Comparison of ENCODE assay signal across 8 cellular contexts in the genomic region with DNA sequence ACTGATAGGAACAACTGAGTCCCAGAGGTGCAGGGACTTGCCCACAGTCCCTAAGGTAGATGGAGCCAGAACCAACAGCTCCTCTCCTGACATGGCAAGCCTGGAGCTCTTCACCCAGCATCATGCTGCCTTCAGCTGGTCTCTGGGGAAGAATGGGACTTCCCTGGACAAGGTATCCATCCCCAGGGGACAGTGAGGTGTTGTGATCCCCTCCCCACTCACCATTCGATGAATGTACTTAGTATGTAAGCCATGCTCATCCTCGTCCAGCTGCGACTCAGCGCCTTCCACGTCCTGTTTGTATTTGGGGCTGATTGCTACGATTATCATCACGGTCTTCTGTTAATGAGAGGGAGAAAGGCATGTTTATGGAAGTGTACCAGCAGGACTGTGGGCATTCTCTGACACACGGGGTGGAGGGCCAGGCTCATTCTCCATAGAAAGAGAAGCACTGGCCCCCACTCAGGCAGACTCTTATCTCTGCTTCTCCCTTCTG. TPM values are rescaled to one million over a fixed set of nuclear protein-coding genes. Genes with fewer than 3 reads are reported as not detected.
DNase-seq lines count a peak whose midpoint lies in the region; ATAC-seq, FAIRE-seq and TF ChIP-seq lines count a peak whose summit lies in the region.

No MANE protein-coding gene starts in this region.

- H3K4me1 ChIP-seq in Karpas-422 (ENCODE audit: low read length) (peaks cover 3% of the 10 kb centered on the region; the same call in 1 of the 2 replicates), H1 (replicated peaks in 1 of 4; ENCODE audit: control insufficient read depth in 3 of 4, insufficient read depth in 4 of 4, low read length in 3 of 4) (peaks cover 0 to 8% (median under 1%) of the 10 kb centered on the region in 4 experiments; a peak in 2 of 7 replicates), PC-3 (ENCODE audit: insufficient read depth, low read length) (peaks cover 8% of the 10 kb centered on the region)

- no peak overlapping the region for H4K8ac ChIP-seq in H1 (ENCODE audit: extremely low read depth, insufficient read depth, low read length)

- no peaks in the 10 kb centered on the region for H3F3A ChIP-seq in PC-3 (ENCODE audit: low read length, unreplicated experiment)

- H2BK5ac ChIP-seq in H1 (ENCODE audit: low read depth, low read length): peak overlapping the region; percentile 76; the same call in 1 of the 2 replicates

- H3K79me2 ChIP-seq in Karpas-422 (ENCODE audit: low read length) (peaks cover 21% of the 10 kb centered on the region; the same call in 1 of the 2 replicates), H1 (ENCODE audit: control insufficient read depth in 1 of 2, insufficient read depth in 2 of 2, low read length in 2 of 2) (no peaks in the 10 kb centered on the region; a peak in 1 of 4 replicates), PC-3 (ENCODE audit: low read length) (no peaks in the 10 kb centered on the region)

- no peaks in the 10 kb centered on the region for H3K9me3 Mint-ChIP-seq in T-helper 2 cell treated with Interferon-gamma antibody and Interleukin-4, amounts not matched to agents 5 μg/mL and 100 μg/mL, for 36 hours

- no peak for TF ChIP-seq POLR2A in H1 (IDR thresholded peaks at IDR 0.05; ENCODE audit: control extremely low read depth in 1 of 2, low read depth in 2 of 2, low read length in 2 of 2)

- H4K5ac ChIP-seq in H1 (ENCODE audit: insufficient read length, low read depth, low read length): peak overlapping the region; percentile 34

- peaks cover 70% of the 10 kb centered on the region for H3K4me1 Mint-ChIP-seq in T-helper 2 cell treated with Interferon-gamma antibody and Interleukin-4, amounts not matched to agents 5 μg/mL and 100 μg/mL, for 36 hours (ENCODE audit: low read depth)

- no TSS peak for BruUV-seq in PC-3 (replicated peaks; lab: Mats Ljungman, UMichigan)

- no peak for TF ChIP-seq RAD21 in H1 (IDR thresholded peaks at IDR 0.05 in 1 of 2, conservative IDR thresholded peaks at IDR 0.05 in 1 of 2; ENCODE audit: low read depth in 2 of 2, low read length in 2 of 2)

- H3K14ac ChIP-seq in H1 (ENCODE audit: insufficient read length): no peak overlapping the region

- H3K36me3 ChIP-seq in Karpas-422 (ENCODE audit: insufficient read depth, low read length) (peaks cover 35% of the 10 kb centered on the region), H1 (ENCODE audit: control insufficient read depth in 2 of 4, insufficient read depth in 4 of 4, low read length in 3 of 4) (peaks cover 0 to 11% (median 3%) of the 10 kb centered on the region in 4 experiments; a peak in 3 of 8 replicates), PC-3 (ENCODE audit: low read depth, low read length) (peaks cover 25% of the 10 kb centered on the region; the same call in 1 of the 2 replicates)

- H3K36me3 Mint-ChIP-seq in T-helper 2 cell treated with Interferon-gamma antibody and Interleukin-4, amounts not matched to agents 5 μg/mL and 100 μg/mL, for 36 hours (ENCODE audit: low read depth): peaks cover 74% of the 10 kb centered on the region

- no peaks in the 10 kb centered on the region for H3K27me3 Mint-ChIP-seq in T-helper 2 cell treated with Interferon-gamma antibody and Interleukin-4, amounts not matched to agents 5 μg/mL and 100 μg/mL, for 36 hours (ENCODE audit: low read depth)

- H3K18ac ChIP-seq in H1 (ENCODE audit: extremely low read depth, low read length): peak overlapping the region; percentile 25; the same call in 1 of the 2 replicates

- no peak overlapping the region for H3K4ac ChIP-seq in H1 (replicated peaks; ENCODE audit: insufficient read length, low read depth, low read length)

- peak overlapping the region; percentile 23 for H2BK20ac ChIP-seq in H1 (ENCODE audit: low read length)

- TF ChIP-seq EP300 in H1 (IDR thresholded peaks at IDR 0.05; ENCODE audit: borderline replicate concordance in 1 of 2, low read depth in 2 of 2, low read length in 2 of 2): no peak

- WGBS in H1 (ENCODE audit: extremely low coverage in 1 of 2, insufficient coverage in 1 of 2, insufficient read length in 1 of 2, insufficient replicate concordance in 2 of 2, low coverage in 1 of 2, low lambda C conversion rate in 2 of 2, missing lambda C conversion rate in 1 of 2), 2 experiments: 92% methylated on average over 8 of the region's 8 CpGs; no CpG with 5 or more reads in 1 of the 2 experiments

- H3K4me2 ChIP-seq in Karpas-422 (ENCODE audit: low read depth, low read length, poor library complexity, severe bottlenecking): no peak overlapping the region
- no peak overlapping the region for H3K4me2 ChIP-seq in H1 (ENCODE audit: insufficient read depth in 1 of 2, low read depth in 2 of 2, low read length in 2 of 2)
- no peak overlapping the region for H3K4me2 ChIP-seq in PC-3 (ENCODE audit: low read length)

- peak overlapping the region; percentile 85; the same call in 1 of the 2 replicates for H2BK12ac ChIP-seq in H1 (ENCODE audit: low read depth, low read length)

- H3K27ac Mint-ChIP-seq in T-helper 2 cell treated with Interferon-gamma antibody and Interleukin-4, amounts not matched to agents 5 μg/mL and 100 μg/mL, for 36 hours: peak overlapping the region; percentile 95

- H3K27ac ChIP-seq in Karpas-422 (ENCODE audit: low read length): peak overlapping the region; percentile 36; the same call in 1 of the 2 replicates
- no peak overlapping the region for H3K27ac ChIP-seq in H1 (ENCODE audit: low read depth, low read length)
- peak overlapping the region; percentile 40 for H3K27ac ChIP-seq in substantia nigra (ENCODE audit: low read depth, low read length, poor library complexity, severe bottlenecking)
- no peak overlapping the region for H3K27ac ChIP-seq in PC-3 (ENCODE audit: low read length)

- no peaks in the 10 kb centered on the region for H3K79me1 ChIP-seq in H1 (ENCODE audit: low read depth, low read length)

- no peaks in the 10 kb centered on the region for H3K9me3 ChIP-seq in Karpas-422 (ENCODE audit: low read length)
- H3K9me3 ChIP-seq in H1 (ENCODE audit: insufficient read depth in 2 of 2, low read depth in 1 of 2, low read length in 1 of 2): no peaks in the 10 kb centered on the region
- no peaks in the 10 kb centered on the region for H3K9me3 ChIP-seq in PC-3 (ENCODE audit: low read length)

- H3K9me2 ChIP-seq in Karpas-422 (replicated peaks; ENCODE audit: insufficient read depth, low read length) (no peaks in the 10 kb centered on the region), PC-3 (replicated peaks; ENCODE audit: low read length) (no peaks in the 10 kb centered on the region)

- FAIRE-seq in H1 (lab: Jason Lieb, UNC): no peak
- no peak for FAIRE-seq in GM19239 (lab: Jason Lieb, UNC)

- TF ChIP-seq CTCF in H1 (IDR thresholded peaks at IDR 0.05; ENCODE audit: control extremely low read depth in 1 of 3, insufficient read depth in 1 of 3, low read depth in 1 of 3, low read length in 3 of 3): no peak
- TF ChIP-seq CTCF in PC-3 (conservative IDR thresholded peaks at IDR 0.05; ENCODE audit: low read depth, low read length): no peak

- peak overlapping the region; percentile 88 for H3K4me3 Mint-ChIP-seq in T-helper 2 cell treated with Interferon-gamma antibody and Interleukin-4, amounts not matched to agents 5 μg/mL and 100 μg/mL, for 36 hours

- DNase-seq in T-helper 2 cell treated with Interferon-gamma antibody and Interleukin-4, amounts not matched to agents 5 μg/mL and 100 μg/mL, for 36 hours (ENCODE audit: low spot score): no peak
- DNase-seq in T-helper 2 cell (no peak), Karpas-422 (no peak), H1 (ENCODE audit: low read depth in 1 of 2, low spot score in 2 of 2) (no peak), substantia nigra (lab: John Stamatoyannopoulos, UW) (no peak), GM19239 (ENCODE audit: insufficient read length, low spot score) (no peak), PC-3 (no peak)

- CTCF ChIA-PET in H1 (lab: Charles Lee; ENCODE audit: partially characterized antibody): interaction anchor here (0.7 to 4.0 kb wide), 21 partner anchors 10 to 248 kb away, joined by 3 to 33 read pairs (median 5); no protein-coding TSS in a partner anchor
- CTCF ChIA-PET in PC-3 (lab: Charles Lee): no interaction called here

- H3K56ac ChIP-seq in H1 (replicated peaks; ENCODE audit: insufficient read length, low read depth, low read length): no peak overlapping the region

- H3K4me3 ChIP-seq in Karpas-422 (ENCODE audit: low read length) (no peak overlapping the region), H1 (ENCODE audit: extremely low read depth in 1 of 4, insufficient read depth in 2 of 4, low read depth in 3 of 4, low read length in 4 of 4) (no peak overlapping the region), PC-3 (ENCODE audit: low read length) (no peak overlapping the region)

- H3K23ac ChIP-seq in H1 (ENCODE audit: insufficient read length): no peak overlapping the region

- no peak overlapping the region; the same call in 1 of the 2 replicates for H2AK5ac ChIP-seq in H1 (ENCODE audit: low read depth, low read length)

- no peaks in the 10 kb centered on the region for H3K23me2 ChIP-seq in H1 (ENCODE audit: low read depth, low read length)

- intact Hi-C loops in PC-3 (cut with micrococcal nuclease): no loop called here

- H2BK15ac ChIP-seq in H1 (ENCODE audit: low read length): peak overlapping the region; percentile 34; the same call in 1 of the 2 replicates

- POLR2A ChIA-PET in H1 (lab: Charles Lee; ENCODE audit: partially characterized antibody): interaction anchor here (1.2 to 1.6 kb wide), 4 partner anchors 10 to 83 kb away, joined by 3 to 5 read pairs (median 4); partner anchors contain the start of gene REV3L
- POLR2A ChIA-PET in PC-3 (lab: Charles Lee; ENCODE audit: unreplicated experiment): no interaction called here

- H2BK120ac ChIP-seq in H1 (replicated peaks; ENCODE audit: low read depth, low read length): no peak overlapping the region

- no peak overlapping the region for H2AFZ ChIP-seq in Karpas-422 (ENCODE audit: low read length)
- no peak overlapping the region for H2AFZ ChIP-seq in H1 (ENCODE audit: low read length)
- no peak overlapping the region for H2AFZ ChIP-seq in PC-3 (ENCODE audit: low read length)

- no peaks in the 10 kb centered on the region for H4K20me1 ChIP-seq in Karpas-422 (ENCODE audit: insufficient read depth, low read depth, low read length)
- H4K20me1 ChIP-seq in H1 (replicated peaks in 1 of 2; ENCODE audit: control insufficient read depth in 1 of 2, insufficient read depth in 2 of 2, low read length in 2 of 2): peaks cover 0 to 4% of the 10 kb centered on the region in 2 experiments
- H4K20me1 ChIP-seq in PC-3 (ENCODE audit: low read length): no peaks in the 10 kb centered on the region

- H3K9ac ChIP-seq in Karpas-422 (ENCODE audit: low read length) (no peak overlapping the region; the same call in 1 of the 2 replicates), H1 (replicated peaks in 1 of 4; ENCODE audit: extremely low read depth in 1 of 4, low read depth in 3 of 4, low read length in 3 of 4) (no peak overlapping the region), PC-3 (ENCODE audit: low read length) (no peak overlapping the region)

- no peaks in the 10 kb centered on the region for H3K27me3 ChIP-seq in Karpas-422 (ENCODE audit: low read length)
- H3K27me3 ChIP-seq in H1 (replicated peaks in 1 of 4; ENCODE audit: control insufficient read depth in 3 of 4, extremely low read depth in 1 of 4, insufficient read depth in 3 of 4, low read length in 3 of 4): no peaks in the 10 kb centered on the region
- no peaks in the 10 kb centered on the region for H3K27me3 ChIP-seq in PC-3 (ENCODE audit: low read length)

- ATAC-seq in HG02870 (IDR thresholded peaks at IDR 0.05; ENCODE audit: unreplicated experiment): no peak
- ATAC-seq in PC-3: no peak

- H4K91ac ChIP-seq in H1 (replicated peaks; ENCODE audit: insufficient read length, low read length): no peak overlapping the region

RNA-seq across cellular contexts. Expression of gene TRAF3IP2, which starts 39.4 kb away (rescaled TPM):
- 51.2 and 55.5 TPM in 2 replicates for total RNA-seq in Karpas-422 (2014; rRNA removed; shearing (Covaris generic); ENCODE audit: low replicate concordance)
- total RNA-seq in H1 (2021; fragmentation: NEBNext Ultra II Directional; extraction: Animal tissue kit (Norgen Biotek cat#: 25700)): 20.5 and 20.6 TPM in 2 replicates
- polyA plus RNA-seq in H1 (2011; rRNA removed): 17.4 and 19.7 TPM in 2 replicates
- 18.2 TPM for polyA plus RNA-seq in H1 (2011; cell fraction: cytosol; rRNA removed)
- polyA plus RNA-seq in H1 (2011; cell fraction: nucleus; rRNA removed): 24.6 TPM
- polyA plus RNA-seq in H1 (2012, experiment 1 of 2): 17.5 to 19.6 TPM (median 19.0 TPM) in 4 replicates
- 20.9 TPM for polyA plus RNA-seq in H1 (2012, experiment 2 of 2)
- 19.5 TPM for polyA plus RNA-seq in H1 (2013, experiment 1 of 2)
- polyA plus RNA-seq in H1 (2013, experiment 2 of 2): 17.8 TPM
- 26.8 and 29.8 TPM in 2 replicates for polyA minus RNA-seq in H1 (2011; rRNA and poly(A)+ RNA removed)
- 12.5 TPM for polyA minus RNA-seq in H1 (2011; cell fraction: cytosol; rRNA and poly(A)+ RNA removed)
- polyA minus RNA-seq in H1 (2011; cell fraction: nucleus; rRNA and poly(A)+ RNA removed): 14.3 TPM
- 26.1 and 37.7 TPM in 2 replicates for total RNA-seq in PC-3 (2014; rRNA removed)

Comparison
In these comparisons a context has a peak if more than half of its experiments do, and no peak if none do; other contexts are left out.
1. H3K27ac ChIP-seq: peak in Karpas-422 (single experiment) and substantia nigra (single experiment); none in H1 (single experiment) and PC-3 (single experiment).